In the genomic region with DNA sequence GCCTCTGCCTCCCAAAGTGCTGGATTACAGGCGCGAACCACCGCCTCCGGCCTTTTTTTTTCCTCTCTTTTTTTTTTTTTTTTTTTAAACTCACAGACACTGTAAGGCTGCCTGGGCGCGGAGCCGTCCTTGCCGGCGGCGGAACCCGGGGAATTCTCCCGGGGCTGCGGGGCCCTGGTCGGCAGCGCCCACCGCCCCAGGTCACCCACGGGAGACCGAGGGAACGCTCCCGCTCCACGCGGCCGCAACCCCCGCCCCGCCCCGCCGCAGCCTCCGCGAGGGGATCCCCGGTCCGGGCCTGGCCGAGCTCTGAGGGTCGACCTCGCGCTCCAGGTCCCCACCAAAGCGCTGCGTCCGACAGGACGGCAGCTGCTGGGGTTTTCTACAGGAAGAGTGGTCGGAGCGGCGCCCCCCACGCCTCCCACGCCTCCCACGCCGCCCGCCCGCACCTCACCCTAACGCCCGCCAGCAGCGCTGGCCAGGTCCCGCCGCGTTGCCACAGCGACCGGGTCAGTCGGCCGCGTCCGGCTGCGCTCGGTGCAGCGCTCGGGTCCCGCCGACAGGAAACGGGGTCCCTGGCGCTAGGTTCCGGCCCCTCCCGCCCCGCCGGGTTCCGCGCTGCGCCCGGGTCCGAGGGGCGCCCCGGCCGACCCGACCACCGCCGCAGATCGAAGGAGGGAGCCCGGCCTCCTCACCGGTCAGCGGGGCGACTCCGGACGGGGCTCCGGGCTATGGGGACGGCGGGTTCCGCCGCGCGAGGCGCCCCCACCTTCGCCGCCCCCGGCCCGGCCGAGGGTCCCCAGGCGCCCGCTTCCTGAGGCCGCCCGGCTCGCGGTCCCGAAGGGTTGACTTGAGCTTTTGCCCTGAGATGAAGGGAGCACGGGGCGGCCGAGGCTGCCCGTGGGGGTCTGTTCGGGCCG, we compare ENCODE assay signal across 1 cellular context.
TF ChIP-seq lines count a peak whose summit lies in the region.

Gene CCDC57, minus strand, starts transcription at position 512 of the 920 bp plus-strand sequence. CDS start 10,898 bp downstream, outside the sequence.

TF ChIP-seq in HEK293, 187 proteins besides CTCF, POLR2A, EP300 and RAD21 (continued from another document and continues in another):
- TF ChIP-seq, protein P1, sequence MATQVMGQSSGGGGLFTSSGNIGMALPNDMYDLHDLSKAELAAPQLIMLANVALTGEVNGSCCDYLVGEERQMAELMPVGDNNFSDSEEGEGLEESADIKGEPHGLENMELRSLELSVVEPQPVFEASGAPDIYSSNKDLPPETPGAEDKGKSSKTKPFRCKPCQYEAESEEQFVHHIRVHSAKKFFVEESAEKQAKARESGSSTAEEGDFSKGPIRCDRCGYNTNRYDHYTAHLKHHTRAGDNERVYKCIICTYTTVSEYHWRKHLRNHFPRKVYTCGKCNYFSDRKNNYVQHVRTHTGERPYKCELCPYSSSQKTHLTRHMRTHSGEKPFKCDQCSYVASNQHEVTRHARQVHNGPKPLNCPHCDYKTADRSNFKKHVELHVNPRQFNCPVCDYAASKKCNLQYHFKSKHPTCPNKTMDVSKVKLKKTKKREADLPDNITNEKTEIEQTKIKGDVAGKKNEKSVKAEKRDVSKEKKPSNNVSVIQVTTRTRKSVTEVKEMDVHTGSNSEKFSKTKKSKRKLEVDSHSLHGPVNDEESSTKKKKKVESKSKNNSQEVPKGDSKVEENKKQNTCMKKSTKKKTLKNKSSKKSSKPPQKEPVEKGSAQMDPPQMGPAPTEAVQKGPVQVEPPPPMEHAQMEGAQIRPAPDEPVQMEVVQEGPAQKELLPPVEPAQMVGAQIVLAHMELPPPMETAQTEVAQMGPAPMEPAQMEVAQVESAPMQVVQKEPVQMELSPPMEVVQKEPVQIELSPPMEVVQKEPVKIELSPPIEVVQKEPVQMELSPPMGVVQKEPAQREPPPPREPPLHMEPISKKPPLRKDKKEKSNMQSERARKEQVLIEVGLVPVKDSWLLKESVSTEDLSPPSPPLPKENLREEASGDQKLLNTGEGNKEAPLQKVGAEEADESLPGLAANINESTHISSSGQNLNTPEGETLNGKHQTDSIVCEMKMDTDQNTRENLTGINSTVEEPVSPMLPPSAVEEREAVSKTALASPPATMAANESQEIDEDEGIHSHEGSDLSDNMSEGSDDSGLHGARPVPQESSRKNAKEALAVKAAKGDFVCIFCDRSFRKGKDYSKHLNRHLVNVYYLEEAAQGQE (tag by site-specific recombination; IDR thresholded peaks at IDR 0.05) = no peak
- TF ChIP-seq ZNF324 (tag by site-specific recombination; IDR thresholded peaks at IDR 0.05) = no peak
- no peak for TF ChIP-seq ZNF16 (tag by site-specific recombination; IDR thresholded peaks at IDR 0.05; ENCODE audit: low read depth)
- TF ChIP-seq ZNF394 (tag by site-specific recombination; IDR thresholded peaks at IDR 0.05; ENCODE audit: borderline replicate concordance) = no peak
- no peak for TF ChIP-seq ZNF311 (tag by site-specific recombination; IDR thresholded peaks at IDR 0.05; ENCODE audit: borderline replicate concordance)
- no peak for TF ChIP-seq ZNF585B (tag by site-specific recombination; IDR thresholded peaks at IDR 0.05)
- no peak for TF ChIP-seq ZNF623 (tag by site-specific recombination; IDR thresholded peaks at IDR 0.05)
- TF ChIP-seq KLF16 (tag by site-specific recombination; IDR thresholded peaks at IDR 0.05) = no peak
- no peak for TF ChIP-seq KLF1 (tag by site-specific recombination; IDR thresholded peaks at IDR 0.05)
- no peak for TF ChIP-seq SP2 (tag by site-specific recombination; IDR thresholded peaks at IDR 0.05)
- TF ChIP-seq, protein P2, sequence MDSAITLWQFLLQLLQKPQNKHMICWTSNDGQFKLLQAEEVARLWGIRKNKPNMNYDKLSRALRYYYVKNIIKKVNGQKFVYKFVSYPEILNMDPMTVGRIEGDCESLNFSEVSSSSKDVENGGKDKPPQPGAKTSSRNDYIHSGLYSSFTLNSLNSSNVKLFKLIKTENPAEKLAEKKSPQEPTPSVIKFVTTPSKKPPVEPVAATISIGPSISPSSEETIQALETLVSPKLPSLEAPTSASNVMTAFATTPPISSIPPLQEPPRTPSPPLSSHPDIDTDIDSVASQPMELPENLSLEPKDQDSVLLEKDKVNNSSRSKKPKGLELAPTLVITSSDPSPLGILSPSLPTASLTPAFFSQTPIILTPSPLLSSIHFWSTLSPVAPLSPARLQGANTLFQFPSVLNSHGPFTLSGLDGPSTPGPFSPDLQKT (IDR thresholded peaks at IDR 0.05; ENCODE audit: borderline replicate concordance, low read depth, low read length) = no peak
- TF ChIP-seq ZNF10 (tag by site-specific recombination; IDR thresholded peaks at IDR 0.05) = no peak
- no peak for TF ChIP-seq ZBTB21 (tag by site-specific recombination; IDR thresholded peaks at IDR 0.05)
- TF ChIP-seq ZNF350 (tag by site-specific recombination; IDR thresholded peaks at IDR 0.05) = peak; percentile 55; the same call in 1 of the 2 replicates
- TF ChIP-seq, protein P3, sequence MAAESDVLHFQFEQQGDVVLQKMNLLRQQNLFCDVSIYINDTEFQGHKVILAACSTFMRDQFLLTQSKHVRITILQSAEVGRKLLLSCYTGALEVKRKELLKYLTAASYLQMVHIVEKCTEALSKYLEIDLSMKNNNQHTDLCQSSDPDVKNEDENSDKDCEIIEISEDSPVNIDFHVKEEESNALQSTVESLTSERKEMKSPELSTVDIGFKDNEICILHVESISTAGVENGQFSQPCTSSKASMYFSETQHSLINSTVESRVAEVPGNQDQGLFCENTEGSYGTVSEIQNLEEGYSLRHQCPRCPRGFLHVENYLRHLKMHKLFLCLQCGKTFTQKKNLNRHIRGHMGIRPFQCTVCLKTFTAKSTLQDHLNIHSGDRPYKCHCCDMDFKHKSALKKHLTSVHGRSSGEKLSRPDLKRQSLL (tag by site-specific recombination; IDR thresholded peaks at IDR 0.05) = 0 out of 2 replicates have a peak, but pooled peaks have one; percentile 20
- no peak for TF ChIP-seq ZNF23 (tag by site-specific recombination; IDR thresholded peaks at IDR 0.05; ENCODE audit: borderline replicate concordance)
- TF ChIP-seq ZNF391 (tag by site-specific recombination; IDR thresholded peaks at IDR 0.05; ENCODE audit: borderline replicate concordance, low read depth) = no peak
- no peak for TF ChIP-seq ZNF707 (tag by site-specific recombination; IDR thresholded peaks at IDR 0.05)
- TF ChIP-seq ZBTB11 (tag by site-specific recombination; conservative IDR thresholded peaks at IDR 0.05; ENCODE audit: low read depth) = peak; percentile 98
- no peak for TF ChIP-seq ZFP41 (tag by site-specific recombination; IDR thresholded peaks at IDR 0.05; ENCODE audit: borderline replicate concordance)
- no peak for TF ChIP-seq TCF7L2 (IDR thresholded peaks at IDR 0.05; ENCODE audit: borderline replicate concordance, low read depth, low read length)
- TF ChIP-seq REPIN1 (tag by site-specific recombination; IDR thresholded peaks at IDR 0.05; ENCODE audit: low read depth) = no peak
- peak; percentile 94; the same call in 1 of the 2 replicates for TF ChIP-seq ZNF561 (tag by site-specific recombination; IDR thresholded peaks at IDR 0.05; ENCODE audit: borderline replicate concordance)
- no peak for TF ChIP-seq GLIS2 (tag by site-specific recombination; IDR thresholded peaks at IDR 0.05)
- TF ChIP-seq YY1 (tag by site-specific recombination; IDR thresholded peaks at IDR 0.05) = peak; percentile 53; the same call in 1 of the 2 replicates
- TF ChIP-seq ZNF624 (tag by site-specific recombination; IDR thresholded peaks at IDR 0.05) = no peak
- TF ChIP-seq ZNF558 (tag by site-specific recombination; IDR thresholded peaks at IDR 0.05) = no peak
- TF ChIP-seq, protein P4, sequence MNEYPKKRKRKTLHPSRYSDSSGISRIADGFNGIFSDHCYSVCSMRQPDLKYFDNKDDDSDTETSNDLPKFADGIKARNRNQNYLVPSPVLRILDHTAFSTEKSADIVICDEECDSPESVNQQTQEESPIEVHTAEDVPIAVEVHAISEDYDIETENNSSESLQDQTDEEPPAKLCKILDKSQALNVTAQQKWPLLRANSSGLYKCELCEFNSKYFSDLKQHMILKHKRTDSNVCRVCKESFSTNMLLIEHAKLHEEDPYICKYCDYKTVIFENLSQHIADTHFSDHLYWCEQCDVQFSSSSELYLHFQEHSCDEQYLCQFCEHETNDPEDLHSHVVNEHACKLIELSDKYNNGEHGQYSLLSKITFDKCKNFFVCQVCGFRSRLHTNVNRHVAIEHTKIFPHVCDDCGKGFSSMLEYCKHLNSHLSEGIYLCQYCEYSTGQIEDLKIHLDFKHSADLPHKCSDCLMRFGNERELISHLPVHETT (tag by site-specific recombination; IDR thresholded peaks at IDR 0.05) = no peak
- TF ChIP-seq TRIM28 (IDR thresholded peaks at IDR 0.05; ENCODE audit: borderline replicate concordance, low read length) = no peak
- TF ChIP-seq ZBTB8A (tag by site-specific recombination; IDR thresholded peaks at IDR 0.05) = peak; percentile 96
- no peak for TF ChIP-seq ZNF510 (tag by site-specific recombination; IDR thresholded peaks at IDR 0.05; ENCODE audit: insufficient replicate concordance)
- TF ChIP-seq ZNF501 (tag by site-specific recombination; IDR thresholded peaks at IDR 0.05) = no peak
- TF ChIP-seq, protein P5, sequence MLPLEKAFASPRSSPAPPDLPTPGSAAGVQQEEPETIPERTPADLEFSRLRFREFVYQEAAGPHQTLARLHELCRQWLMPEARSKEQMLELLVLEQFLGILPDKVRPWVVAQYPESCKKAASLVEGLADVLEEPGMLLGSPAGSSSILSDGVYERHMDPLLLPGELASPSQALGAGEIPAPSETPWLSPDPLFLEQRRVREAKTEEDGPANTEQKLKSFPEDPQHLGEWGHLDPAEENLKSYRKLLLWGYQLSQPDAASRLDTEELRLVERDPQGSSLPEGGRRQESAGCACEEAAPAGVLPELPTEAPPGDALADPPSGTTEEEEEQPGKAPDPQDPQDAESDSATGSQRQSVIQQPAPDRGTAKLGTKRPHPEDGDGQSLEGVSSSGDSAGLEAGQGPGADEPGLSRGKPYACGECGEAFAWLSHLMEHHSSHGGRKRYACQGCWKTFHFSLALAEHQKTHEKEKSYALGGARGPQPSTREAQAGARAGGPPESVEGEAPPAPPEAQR (tag by site-specific recombination; IDR thresholded peaks at IDR 0.05) = 0 out of 2 replicates have a peak, but pooled peaks have one; percentile 19
- no peak for TF ChIP-seq ZNF18 (tag by site-specific recombination; IDR thresholded peaks at IDR 0.05)
- TF ChIP-seq GLI4 (tag by site-specific recombination; IDR thresholded peaks at IDR 0.05) = no peak
- no peak for TF ChIP-seq ZNF423 (tag by site-specific recombination; IDR thresholded peaks at IDR 0.05)
- no peak for TF ChIP-seq KLF17 (tag by site-specific recombination; IDR thresholded peaks at IDR 0.05)
- TF ChIP-seq, protein P6, sequence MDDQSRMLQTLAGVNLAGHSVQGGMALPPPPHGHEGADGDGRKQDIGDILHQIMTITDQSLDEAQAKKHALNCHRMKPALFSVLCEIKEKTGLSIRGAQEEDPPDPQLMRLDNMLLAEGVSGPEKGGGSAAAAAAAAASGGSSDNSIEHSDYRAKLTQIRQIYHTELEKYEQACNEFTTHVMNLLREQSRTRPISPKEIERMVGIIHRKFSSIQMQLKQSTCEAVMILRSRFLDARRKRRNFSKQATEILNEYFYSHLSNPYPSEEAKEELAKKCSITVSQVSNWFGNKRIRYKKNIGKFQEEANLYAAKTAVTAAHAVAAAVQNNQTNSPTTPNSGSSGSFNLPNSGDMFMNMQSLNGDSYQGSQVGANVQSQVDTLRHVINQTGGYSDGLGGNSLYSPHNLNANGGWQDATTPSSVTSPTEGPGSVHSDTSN (CRISPR knock-in tag; IDR thresholded peaks at IDR 0.05) = peak; percentile 89
- TF ChIP-seq ZFP3 (tag by site-specific recombination; IDR thresholded peaks at IDR 0.05; ENCODE audit: low read depth) = no peak
- TF ChIP-seq ZNF776 (tag by site-specific recombination; IDR thresholded peaks at IDR 0.05; ENCODE audit: borderline replicate concordance) = no peak
- no peak for TF ChIP-seq ZNF785 (tag by site-specific recombination; IDR thresholded peaks at IDR 0.05)
